In the genomic region with DNA sequence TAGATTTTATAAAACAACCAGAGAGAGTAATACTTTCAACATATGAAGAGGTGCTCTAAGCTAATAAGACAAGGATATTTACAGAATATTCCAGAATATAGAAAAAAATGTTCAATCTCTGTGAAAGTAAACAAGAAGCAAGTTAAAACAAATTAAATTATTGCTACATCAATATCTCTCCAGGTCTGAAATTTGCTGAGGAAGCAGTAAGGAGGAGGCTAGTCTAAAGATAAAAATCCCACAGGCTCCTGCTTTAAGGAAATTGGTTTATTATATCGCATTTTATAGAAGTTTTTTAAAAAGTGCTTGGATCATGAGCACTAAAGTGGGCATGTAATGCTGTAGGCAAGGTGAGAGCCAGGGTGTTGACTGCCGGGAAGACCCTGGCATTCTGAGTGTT, we compare ENCODE assay signal across 11 cellular contexts. TPM values are rescaled to one million over a fixed set of nuclear protein-coding genes. Genes with fewer than 3 reads are reported as not detected.
"Had no signal": no experiment of that assay in that cellular context is flagged by ENCODE, and none has a peak within 500 bp of the region (broad histone marks: within the 10 kb centered on the region; RNA-seq: fewer than 3 reads in every experiment).

No MANE protein-coding gene starts in this region.

- H3K27ac ChIP-seq: GM23248, HL-60 had no signal

- H3K4me3 Mint-ChIP-seq: HFFc6, IgD-negative memory B cell had no signal

- H3K9ac ChIP-seq: GM23248 had no signal

- H3K9me3 ChIP-seq: HAP-1 had no signal

- H3K4me3 ChIP-seq: GM23248, HAP-1 had no signal

- H3K27ac Mint-ChIP-seq: HFFc6, IgD-negative memory B cell had no signal

- H2AFZ ChIP-seq: GM23248 had no signal

- DNase-seq: GM23248, GOT3, H7, HFFc6, KG1 had no signal

- H3K4me1 Mint-ChIP-seq: IgD-negative memory B cell had no signal

- H3K36me3 Mint-ChIP-seq: IgD-negative memory B cell had no signal

- ATAC-seq: HCT116 had no signal

- H3K4me1 ChIP-seq: HAP-1 had no signal

- H3K9me3 Mint-ChIP-seq: IgD-negative memory B cell had no signal

- H3K36me3 ChIP-seq: HAP-1 had no signal

RNA-seq across cellular contexts. Expression of a gene that starts 39.7 kb away (rescaled TPM):
- total RNA-seq: GM23248, H4, H7, HFFc6, HT1080 had no signal
- polyA plus RNA-seq: GM23248, IgD-negative memory B cell had no signal
